ENCODE assay signal across 9 cellular contexts in the genomic region with DNA sequence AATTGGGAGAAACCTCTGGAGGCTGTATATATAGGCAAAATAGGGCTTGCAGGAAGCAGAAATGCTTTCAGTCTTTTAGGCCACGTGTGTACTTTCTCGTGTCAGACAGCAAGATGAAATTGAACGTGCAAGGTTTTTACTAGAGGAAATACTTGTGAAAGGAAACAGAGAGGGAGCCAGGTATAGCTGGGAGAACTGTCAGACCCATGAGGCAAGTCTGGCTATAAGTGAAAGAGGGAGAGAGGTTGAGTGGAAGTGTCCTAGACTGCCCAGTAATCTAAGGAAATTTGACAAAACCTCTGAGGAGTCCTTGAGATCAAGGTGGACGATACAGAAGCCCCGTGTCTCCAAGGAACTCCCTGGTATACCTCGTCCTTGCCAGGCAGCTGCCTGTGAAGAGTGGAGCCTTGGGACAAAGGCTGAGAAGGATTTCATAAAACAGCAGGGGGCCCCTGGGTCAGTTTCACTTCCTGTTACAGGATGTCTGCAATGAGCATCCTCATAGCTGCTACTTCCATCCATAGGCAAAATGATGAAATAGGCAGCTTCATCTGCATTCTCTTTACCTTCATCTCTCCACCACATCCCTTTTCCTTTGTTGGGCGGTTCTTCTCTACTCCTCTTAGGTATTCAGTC.
DNase-seq lines count a peak whose midpoint lies in the region; ATAC-seq and TF ChIP-seq lines count a peak whose summit lies in the region.
"Had no signal": no experiment of that assay in that cellular context is flagged by ENCODE, and none has a peak within 500 bp of the region (broad histone marks: within the 10 kb centered on the region; RNA-seq: fewer than 3 reads in every experiment).

No MANE protein-coding gene starts in this region.

- TF ChIP-seq CTCF in dorsolateral prefrontal cortex (IDR thresholded peaks at IDR 0.05 in 54 of 56, conservative IDR thresholded peaks at IDR 0.05 in 2 of 56; ENCODE audit: low read depth in 1 of 56, partially characterized antibody in 56 of 56) = no peak
- no peak for TF ChIP-seq CTCF in osteocyte (IDR thresholded peaks at IDR 0.05)

- H3K18ac ChIP-seq in neuronal stem cell (ENCODE audit: low read length) = no peak overlapping the region

- H2BK5ac ChIP-seq in neuronal stem cell (ENCODE audit: low read length) = no peak overlapping the region

- H4K91ac ChIP-seq in neuronal stem cell (ENCODE audit: low read depth, low read length, poor library complexity) = no peak overlapping the region

- no peak overlapping the region for H3K23ac ChIP-seq in neuronal stem cell (ENCODE audit: low read depth, low read length, poor library complexity)

- H3K4me1 Mint-ChIP-seq in activated CD4-positive, alpha-beta T cell treated with anti-CD3 and anti-CD28 coated beads, Interleukin-2, amount 10 ng/mL, durations not matched to agents 7 days and 5 days = peaks cover 10% of the 10 kb centered on the region
- H3K4me1 Mint-ChIP-seq in osteocyte (ENCODE audit: unreplicated experiment) = no peaks in the 10 kb centered on the region

- peak; percentile 70 for ATAC-seq in HG02870 (IDR thresholded peaks at IDR 0.05; ENCODE audit: unreplicated experiment)

- H3K4me3 ChIP-seq in neuronal stem cell (ENCODE audit: low read length in 2 of 2) = no peak overlapping the region
- H3K4me3 ChIP-seq in dorsolateral prefrontal cortex = no peak overlapping the region

- intact Hi-C loops in dorsolateral prefrontal cortex (cut with DNase I) = no loop called here

- no peaks in the 10 kb centered on the region for H3K36me3 ChIP-seq in neuronal stem cell (replicated peaks in 1 of 2; ENCODE audit: control insufficient read depth in 2 of 2, insufficient read depth in 2 of 2, low read length in 2 of 2)

- H3K79me1 ChIP-seq in neuronal stem cell (ENCODE audit: low read depth, low read length) = no peaks in the 10 kb centered on the region

- no peak overlapping the region for H2BK15ac ChIP-seq in neuronal stem cell (ENCODE audit: low read length)

- POLR2A ChIA-PET in activated CD4-positive, alpha-beta T cell treated with anti-CD3 and anti-CD28 coated beads, Interleukin-2, amount 10 ng/mL, durations not matched to agents 7 days and 5 days (lab: Charles Lee) = no interaction called here

- H3K9me3 ChIP-seq in neuronal stem cell (replicated peaks in 1 of 2; ENCODE audit: control insufficient read depth in 2 of 2, insufficient read depth in 1 of 2, low read depth in 1 of 2, low read length in 2 of 2) = no peaks in the 10 kb centered on the region
- H3K9me3 ChIP-seq: Caco-2 had no signal

- no peaks in the 10 kb centered on the region for H3K4me1 ChIP-seq in neuronal stem cell (ENCODE audit: control insufficient read depth in 2 of 2, insufficient read depth in 1 of 2, low read depth in 1 of 2, low read length in 2 of 2)
- H3K4me1 ChIP-seq: Caco-2 had no signal

- H3K27ac Mint-ChIP-seq in activated CD4-positive, alpha-beta T cell treated with anti-CD3 and anti-CD28 coated beads, Interleukin-2, amount 10 ng/mL, durations not matched to agents 7 days and 5 days = no peak overlapping the region
- H3K27ac Mint-ChIP-seq in osteocyte (ENCODE audit: unreplicated experiment) = no peak overlapping the region

- H3K9ac ChIP-seq in neuronal stem cell (ENCODE audit: low read depth, low read length, poor library complexity) = no peak overlapping the region

- H4K8ac ChIP-seq in neuronal stem cell (ENCODE audit: low read depth, low read length) = no peak overlapping the region

- H2BK120ac ChIP-seq in neuronal stem cell (ENCODE audit: low read depth, low read length) = no peak overlapping the region

- H3K4me3 Mint-ChIP-seq in activated CD4-positive, alpha-beta T cell treated with anti-CD3 and anti-CD28 coated beads, Interleukin-2, amount 10 ng/mL, durations not matched to agents 7 days and 5 days = no peak overlapping the region
- no peak overlapping the region for H3K4me3 Mint-ChIP-seq in osteocyte (ENCODE audit: unreplicated experiment)

- no peaks in the 10 kb centered on the region for H3K27me3 ChIP-seq in neuronal stem cell (ENCODE audit: control insufficient read depth in 3 of 3, insufficient read depth in 3 of 3, low read depth in 1 of 3, low read length in 3 of 3)
- peaks cover 0 to 4% (median 0%) of the 10 kb centered on the region in 45 donors for H3K27me3 ChIP-seq in dorsolateral prefrontal cortex

- H2BK12ac ChIP-seq in neuronal stem cell (ENCODE audit: low read length) = no peak overlapping the region

- H3K4ac ChIP-seq in neuronal stem cell (ENCODE audit: low read length) = no peak overlapping the region

- H3K27me3 Mint-ChIP-seq in activated CD4-positive, alpha-beta T cell treated with anti-CD3 and anti-CD28 coated beads, Interleukin-2, amount 10 ng/mL, durations not matched to agents 7 days and 5 days = peaks cover 17% of the 10 kb centered on the region
- peaks cover 13% of the 10 kb centered on the region for H3K27me3 Mint-ChIP-seq in osteocyte (ENCODE audit: unreplicated experiment)

- H3K14ac ChIP-seq in neuronal stem cell (ENCODE audit: low read length) = no peak overlapping the region

- peak overlapping the region; percentile 35 for H2AFZ ChIP-seq in neuronal stem cell (ENCODE audit: low read length)

- CTCF ChIA-PET in activated CD4-positive, alpha-beta T cell treated with anti-CD3 and anti-CD28 coated beads, Interleukin-2, amount 10 ng/mL, durations not matched to agents 7 days and 5 days (lab: Charles Lee) = no interaction called here

- H3K9me3 Mint-ChIP-seq in activated CD4-positive, alpha-beta T cell treated with anti-CD3 and anti-CD28 coated beads, Interleukin-2, amount 10 ng/mL, durations not matched to agents 7 days and 5 days = no peaks in the 10 kb centered on the region
- H3K9me3 Mint-ChIP-seq in osteocyte (ENCODE audit: unreplicated experiment) = no peaks in the 10 kb centered on the region

- H2AK5ac ChIP-seq in neuronal stem cell (ENCODE audit: low read depth, low read length) = no peak overlapping the region

- WGBS in neuronal stem cell (ENCODE audit: extremely low coverage in 2 of 2, insufficient read length in 2 of 2, insufficient replicate concordance in 1 of 2), 2 donors = no CpG with 5 or more reads among the region's 7 CpGs

- H3K27ac ChIP-seq in neuronal stem cell (replicated peaks; ENCODE audit: low read length) (no peak overlapping the region), dorsolateral prefrontal cortex (peak overlapping the region in 13 of 59 donors; percentile 5 to 56 (median 16))

- no peak overlapping the region for H3K4me2 ChIP-seq in neuronal stem cell (ENCODE audit: insufficient read depth, low read length, poor library complexity, severe bottlenecking)

- no peaks in the 10 kb centered on the region for H3K36me3 Mint-ChIP-seq in activated CD4-positive, alpha-beta T cell treated with anti-CD3 and anti-CD28 coated beads, Interleukin-2, amount 10 ng/mL, durations not matched to agents 7 days and 5 days (ENCODE audit: low read depth)
- no peaks in the 10 kb centered on the region for H3K36me3 Mint-ChIP-seq in osteocyte (ENCODE audit: unreplicated experiment)

- peak; percentile 13 for DNase-seq in activated CD4-positive, alpha-beta T cell treated with anti-CD3 and anti-CD28 coated beads, Interleukin-2, amount 10 ng/mL, durations not matched to agents 7 days and 5 days
- DNase-seq in activated CD4-positive, alpha-beta T cell treated with anti-CD3 and anti-CD28 coated beads, Interleukin-2, amount 50 U/mL, for 4 hours = no peak
- DNase-seq in NCI-H524 treated with DMSO at 0.1 percent for 48 hours (lab: John Stamatoyannopoulos, UW) (peak; percentile 12), neuronal stem cell (ENCODE audit: low spot score) (no peak), NCI-H1105 treated with DMSO at 0.1 percent for 48 hours (lab: John Stamatoyannopoulos, UW) (no peak), dorsolateral prefrontal cortex (no peak), osteocyte (ENCODE audit: extremely low spot score, unreplicated experiment) (no peak)

Comparison
In these comparisons a context has a peak if more than half of its experiments do, and no peak if none do; other contexts are left out.
1. DNase-seq: peak in activated CD4-positive, alpha-beta T cell treated with anti-CD3 and anti-CD28 coated beads, Interleukin-2, amount 10 ng/mL, durations not matched to agents 7 days and 5 days (single experiment) and NCI-H524 treated with DMSO at 0.1 percent for 48 hours (single experiment); none in activated CD4-positive, alpha-beta T cell treated with anti-CD3 and anti-CD28 coated beads, Interleukin-2, amount 50 U/mL, for 4 hours (0 of 2), neuronal stem cell (single experiment), NCI-H1105 treated with DMSO at 0.1 percent for 48 hours (single experiment), dorsolateral prefrontal cortex (0 of 10) and osteocyte (single experiment).